Comparison of ENCODE assay signal across 30 cellular contexts in genomic region chr7:45701701-45702460, GRCh38.
A peak's percentile ranks its signal among the peaks of the same experiment; 100 is the strongest.
DNase-seq lines count a peak whose midpoint lies in the region; ATAC-seq and TF ChIP-seq lines count a peak whose summit lies in the region.
"Had no signal": no experiment of that assay in that cellular context is flagged by ENCODE, and none has a peak within 500 bp of the region (broad histone marks: within the 10 kb centered on the region; RNA-seq: fewer than 3 reads in every experiment).

No MANE protein-coding gene starts in this region.

- H3K27me3 ChIP-seq in right atrium auricular region: no peaks in the 10 kb centered on the region
- H3K27me3 ChIP-seq: esophagus squamous epithelium, tibial nerve had no signal

- DNase-seq in right atrium auricular region (ENCODE audit: low spot score) (peak; percentile 50), left ventricle myocardium superior (no peak), islet precursor cell (peak; percentile 32), osteocyte (ENCODE audit: extremely low spot score, unreplicated experiment) (peak; percentile 79), ureter (ENCODE audit: low spot score) (peak; percentile 35), erythroblast (lab: John Stamatoyannopoulos, UW) (no peak), epidermal melanocyte (ENCODE audit: insufficient read length, low spot score) (no peak), omental fat pad (ENCODE audit: low spot score) (no peak)
- DNase-seq: activated CD4-positive, alpha-beta T cell treated with anti-CD3 and anti-CD28 coated beads, Interleukin-2, amount 10 ng/mL, durations not matched to agents 24 days and 14 days; activated naive CD4-positive, alpha-beta T cell treated with anti-CD3 and anti-CD28 coated beads for 36 hours; dermis blood vessel endothelial cell; DMS 273 treated with DMSO at 0.1 percent for 48 hours; esophagus squamous epithelium; foreskin keratinocyte; Karpas-422; lower lobe of right lung; NCI-H1436; NCI-H2081; NCI-H2227 treated with DMSO at 0.1 percent for 48 hours; NCI-H526; nephron progenitor cell; NK-92 treated with Interleukin-12 subunit alpha and Interleukin-12 subunit beta, amount 100 ng/mL, for 24 hours; PC-3; right cardiac atrium; stimulated activated CD4-positive, alpha-beta T cell treated with anti-CD3 and anti-CD28 coated beads, Interleukin-4, amount 100 ng/mL, for 1 hour; SW 1271; T-helper 9 cell had no signal

- peaks cover 26% of the 10 kb centered on the region for H3K27me3 Mint-ChIP-seq in osteocyte (ENCODE audit: unreplicated experiment)

- TF ChIP-seq POLR2A in erythroblast (IDR thresholded peaks at IDR 0.05; ENCODE audit: low read length): no peak

- H3K4me3 ChIP-seq in right atrium auricular region: no peak overlapping the region
- H3K4me3 ChIP-seq: esophagus squamous epithelium, lower lobe of right lung, tibial nerve had no signal

- no peaks in the 10 kb centered on the region for H3K9me3 Mint-ChIP-seq in osteocyte (ENCODE audit: unreplicated experiment)
- H3K9me3 Mint-ChIP-seq: activated CD4-positive, alpha-beta T cell treated with anti-CD3 and anti-CD28 coated beads, Interleukin-2, amount 10 ng/mL, durations not matched to agents 24 days and 14 days; activated naive CD4-positive, alpha-beta T cell treated with anti-CD3 and anti-CD28 coated beads for 36 hours; central memory CD8-positive, alpha-beta T cell; nephron progenitor cell had no signal

- no peaks in the 10 kb centered on the region for H3K36me3 ChIP-seq in right atrium auricular region
- H3K36me3 ChIP-seq: esophagus squamous epithelium, lower lobe of right lung, tibial nerve had no signal

- H3K4me1 Mint-ChIP-seq in osteocyte (ENCODE audit: unreplicated experiment): no peaks in the 10 kb centered on the region
- H3K4me1 Mint-ChIP-seq: activated CD4-positive, alpha-beta T cell treated with anti-CD3 and anti-CD28 coated beads, Interleukin-2, amount 10 ng/mL, durations not matched to agents 24 days and 14 days; central memory CD8-positive, alpha-beta T cell; nephron progenitor cell had no signal

- TF ChIP-seq CTCF in right atrium auricular region (IDR thresholded peaks at IDR 0.05) (no peak), osteocyte (IDR thresholded peaks at IDR 0.05) (no peak), omental fat pad (IDR thresholded peaks at IDR 0.05) (no peak)

- no peak overlapping the region for H3K4me3 Mint-ChIP-seq in osteocyte (ENCODE audit: unreplicated experiment)
- H3K4me3 Mint-ChIP-seq: activated CD4-positive, alpha-beta T cell treated with anti-CD3 and anti-CD28 coated beads, Interleukin-2, amount 10 ng/mL, durations not matched to agents 24 days and 14 days; activated naive CD4-positive, alpha-beta T cell treated with anti-CD3 and anti-CD28 coated beads for 36 hours; central memory CD8-positive, alpha-beta T cell; nephron progenitor cell had no signal

- intact Hi-C loops in left ventricle myocardium superior (cut with micrococcal nuclease): no loop called here

- H3K36me3 Mint-ChIP-seq in osteocyte (ENCODE audit: unreplicated experiment): no peaks in the 10 kb centered on the region

- no peaks in the 10 kb centered on the region for H3K9me3 ChIP-seq in right atrium auricular region
- H3K9me3 ChIP-seq: esophagus squamous epithelium, lower lobe of right lung, tibial nerve had no signal

- no peak for ATAC-seq in left ventricle myocardium superior
- ATAC-seq in omental fat pad (ENCODE audit: low FRiP score): no peak
- ATAC-seq: foreskin keratinocyte, lower lobe of right lung, PC-3, right cardiac atrium had no signal

- peaks cover 0 to 10% of the 10 kb centered on the region in 2 donors for H3K4me1 ChIP-seq in right atrium auricular region
- H3K4me1 ChIP-seq: esophagus squamous epithelium, foreskin keratinocyte, parathyroid adenoma, tibial nerve had no signal

- no peak overlapping the region for H3K27ac Mint-ChIP-seq in osteocyte (ENCODE audit: unreplicated experiment)
- H3K27ac Mint-ChIP-seq: activated CD4-positive, alpha-beta T cell treated with anti-CD3 and anti-CD28 coated beads, Interleukin-2, amount 10 ng/mL, durations not matched to agents 24 days and 14 days; activated naive CD4-positive, alpha-beta T cell treated with anti-CD3 and anti-CD28 coated beads for 36 hours; nephron progenitor cell had no signal

- H3K27ac ChIP-seq in right atrium auricular region: no peak overlapping the region
- H3K27ac ChIP-seq: foreskin keratinocyte, parathyroid adenoma, tibial nerve had no signal

Comparison
In these comparisons a context has a peak if more than half of its experiments do, and no peak if none do; other contexts are left out.
1. DNase-seq: peak in right atrium auricular region (single experiment), islet precursor cell (single experiment), osteocyte (single experiment) and ureter (single experiment); none in left ventricle myocardium superior (single experiment), erythroblast (0 of 2), epidermal melanocyte (single experiment) and omental fat pad (single experiment).